Comparison of ENCODE assay signal across 22 cellular contexts in the genomic region with DNA sequence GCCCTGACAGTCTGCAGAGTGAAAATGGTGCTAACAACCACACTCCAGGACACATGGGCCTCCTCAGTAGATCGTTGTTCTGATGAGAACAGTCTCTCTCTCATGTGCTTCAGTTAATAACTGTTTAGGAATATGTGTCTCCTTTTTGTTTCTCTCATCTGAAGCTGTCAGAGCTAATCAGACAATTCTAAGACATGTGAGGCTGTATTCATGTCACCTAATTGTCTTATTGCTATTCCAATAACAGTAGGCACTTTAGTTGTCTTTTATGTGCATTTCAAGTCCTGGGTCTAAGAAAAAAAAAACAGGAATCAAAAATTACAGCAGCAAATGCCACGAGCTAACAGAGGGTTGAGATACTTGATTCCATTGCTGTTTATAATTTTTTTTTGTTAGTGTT.
"Had no signal": no experiment of that assay in that cellular context is flagged by ENCODE, and none has a peak within 500 bp of the region (broad histone marks: within the 10 kb centered on the region; RNA-seq: fewer than 3 reads in every experiment).

No MANE protein-coding gene starts in this region.

- H3K9me3 Mint-ChIP-seq: immature natural killer cell had no signal

- DNase-seq: dermis blood vessel endothelial cell; dorsolateral prefrontal cortex; effector CD4-positive, alpha-beta T cell; effector memory CD4-positive, alpha-beta T cell; foreskin keratinocyte; heart left ventricle; hypothalamus; immature natural killer cell; islet precursor cell; kidney; kidney glomerular epithelial cell; left colon; left ventricle myocardium superior; lower lobe of right lung; mesenchymal stem cell; mucosa of descending colon; naive B cell had no signal

- H3K79me2 ChIP-seq: hepatocyte had no signal

- H3K4me1 ChIP-seq: esophagus muscularis mucosa, foreskin keratinocyte, gastroesophageal sphincter, heart left ventricle, lower lobe of right lung had no signal

- H3K27ac ChIP-seq: coronary artery, dorsolateral prefrontal cortex, esophagus muscularis mucosa, foreskin keratinocyte, gastroesophageal sphincter, heart left ventricle, hepatocyte, lower lobe of right lung had no signal

- ATAC-seq: foreskin keratinocyte, gastroesophageal sphincter, heart left ventricle, left colon, left ventricle myocardium superior, lower lobe of right lung, mucosa of descending colon had no signal

- H3K27me3 Mint-ChIP-seq: naive B cell had no signal

- H3K36me3 Mint-ChIP-seq: immature natural killer cell, mesothelial cell of epicardium, naive B cell had no signal

- H3K27ac Mint-ChIP-seq: immature natural killer cell, mesothelial cell of epicardium, naive B cell had no signal

- H3K9me3 ChIP-seq: esophagus muscularis mucosa, gastroesophageal sphincter, heart left ventricle, lower lobe of right lung, mucosa of descending colon had no signal

- H3K4me3 Mint-ChIP-seq: immature natural killer cell, mesothelial cell of epicardium, naive B cell had no signal

- H3K4me1 Mint-ChIP-seq: immature natural killer cell, mesothelial cell of epicardium, naive B cell had no signal

- H3K4me3 ChIP-seq: coronary artery, dorsolateral prefrontal cortex, esophagus muscularis mucosa, gastroesophageal sphincter, heart left ventricle, hepatocyte, lower lobe of right lung, mucosa of descending colon had no signal

- H3K4me2 ChIP-seq: hepatocyte had no signal

- H3K27me3 ChIP-seq: dorsolateral prefrontal cortex, esophagus muscularis mucosa, foreskin keratinocyte, gastroesophageal sphincter, heart left ventricle, hepatocyte had no signal

- H3K36me3 ChIP-seq: esophagus muscularis mucosa, gastroesophageal sphincter, heart left ventricle, lower lobe of right lung had no signal

- H2AFZ ChIP-seq: hepatocyte had no signal
